In genomic region chr1:189656628-189657027, GRCh38 we compare ENCODE assay signal across 32 cellular contexts.
"Had no signal": no experiment of that assay in that cellular context is flagged by ENCODE, and none has a peak within 500 bp of the region (broad histone marks: within the 10 kb centered on the region; RNA-seq: fewer than 3 reads in every experiment).

No MANE protein-coding gene starts in this region.

- H3K4me1 ChIP-seq: adrenal gland, body of pancreas, colonic mucosa had no signal

- H3K27ac ChIP-seq: adrenal gland, body of pancreas, cardiac muscle cell, colonic mucosa, WERI-Rb-1 had no signal

- H3K27ac Mint-ChIP-seq: activated B cell treated with CpG ODN at 0.5 μM for 24 hours; activated CD8-positive, alpha-beta T cell treated with anti-CD3 and anti-CD28 coated beads for 36 hours; activated naive CD4-positive, alpha-beta T cell treated with anti-CD3 and anti-CD28 coated beads for 36 hours; activated naive CD4-positive, alpha-beta T cell treated with anti-CD3 and anti-CD28 coated beads, Interleukin-2, amount 50 U/mL, for 24 hours; activated naive CD8-positive, alpha-beta T cell treated with anti-CD3 and anti-CD28 coated beads for 36 hours; activated naive CD8-positive, alpha-beta T cell treated with anti-CD3 and anti-CD28 coated beads, Interleukin-2, amount 50 U/mL, for 24 hours; activated T-helper 1 cell treated with anti-CD3 and anti-CD28 coated beads, Interleukin-12 subunit alpha, Interleukin-12 subunit beta, Interleukin-2, Interleukin-4 antibody, amounts not matched to agents 30 ng/mL and 10 ng/mL and 1 ng/mL, durations not matched to agents 14 hours and 24 hours and 36 hours; activated T-helper 2 cell treated with anti-CD3 and anti-CD28 coated beads, Interferon-gamma antibody, Interleukin-2, Interleukin-4, amounts not matched to agents 10 μg/mL and 5 μg/mL and 100 μg/mL, durations not matched to agents 14 hours and 24 hours and 36 hours; T-helper 17 cell; T-helper 2 cell treated with Interferon-gamma antibody and Interleukin-4, amounts not matched to agents 5 μg/mL and 100 μg/mL, for 36 hours had no signal

- H3K9me3 ChIP-seq: adrenal gland, body of pancreas, colonic mucosa had no signal

- H3K4me3 ChIP-seq: adrenal gland, body of pancreas, cardiac muscle cell, colonic mucosa had no signal

- H3K27me3 Mint-ChIP-seq: activated B cell treated with CpG ODN at 0.5 μM for 24 hours; activated CD8-positive, alpha-beta T cell treated with anti-CD3 and anti-CD28 coated beads for 36 hours; activated naive CD4-positive, alpha-beta T cell treated with anti-CD3 and anti-CD28 coated beads, Interleukin-2, amount 50 U/mL, for 24 hours; activated naive CD8-positive, alpha-beta T cell treated with anti-CD3 and anti-CD28 coated beads for 36 hours; activated naive CD8-positive, alpha-beta T cell treated with anti-CD3 and anti-CD28 coated beads, Interleukin-2, amount 50 U/mL, for 24 hours; T-helper 17 cell had no signal

- H3K4me3 Mint-ChIP-seq: activated B cell treated with CpG ODN at 0.5 μM for 24 hours; activated CD8-positive, alpha-beta T cell treated with anti-CD3 and anti-CD28 coated beads for 36 hours; activated naive CD4-positive, alpha-beta T cell treated with anti-CD3 and anti-CD28 coated beads for 36 hours; activated naive CD4-positive, alpha-beta T cell treated with anti-CD3 and anti-CD28 coated beads, Interleukin-2, amount 50 U/mL, for 24 hours; activated naive CD8-positive, alpha-beta T cell treated with anti-CD3 and anti-CD28 coated beads for 36 hours; activated naive CD8-positive, alpha-beta T cell treated with anti-CD3 and anti-CD28 coated beads, Interleukin-2, amount 50 U/mL, for 24 hours; activated T-helper 1 cell treated with anti-CD3 and anti-CD28 coated beads, Interleukin-12 subunit alpha, Interleukin-12 subunit beta, Interleukin-2, Interleukin-4 antibody, amounts not matched to agents 30 ng/mL and 10 ng/mL and 1 ng/mL, durations not matched to agents 14 hours and 24 hours and 36 hours; T-helper 17 cell; T-helper 2 cell treated with Interferon-gamma antibody and Interleukin-4, amounts not matched to agents 5 μg/mL and 100 μg/mL, for 36 hours had no signal

- H3K36me3 Mint-ChIP-seq: activated naive CD4-positive, alpha-beta T cell treated with anti-CD3 and anti-CD28 coated beads, Interleukin-2, amount 50 U/mL, for 24 hours; activated naive CD8-positive, alpha-beta T cell treated with anti-CD3 and anti-CD28 coated beads for 36 hours had no signal

- DNase-seq: activated B cell treated with CpG ODN at 0.5 μM for 24 hours; activated CD4-positive, alpha-beta T cell treated with anti-CD3 and anti-CD28 coated beads for 48 hours; activated CD4-positive, alpha-beta T cell treated with anti-CD3 and anti-CD28 coated beads, Interleukin-2, amount 50 U/mL, for 1 hour; activated CD4-positive, alpha-beta T cell treated with anti-CD3 and anti-CD28 coated beads, Interleukin-2, amount 50 U/mL, for 48 hours; activated CD8-positive, alpha-beta memory T cell treated with anti-CD3 and anti-CD28 coated beads for 24 hours; activated CD8-positive, alpha-beta T cell treated with anti-CD3 and anti-CD28 coated beads for 36 hours; activated effector memory CD4-positive, alpha-beta T cell treated with anti-CD3 and anti-CD28 coated beads, Interleukin-2, amount 50 U/mL, for 16 hours; activated naive CD4-positive, alpha-beta T cell treated with anti-CD3 and anti-CD28 coated beads for 36 hours; activated naive CD8-positive, alpha-beta T cell treated with anti-CD3 and anti-CD28 coated beads for 36 hours; activated naive CD8-positive, alpha-beta T cell treated with anti-CD3 and anti-CD28 coated beads, Interleukin-2, amount 50 U/mL, for 24 hours; activated T-cell treated with anti-CD3 and anti-CD28 coated beads, Interleukin-2, amount 50 U/mL, for 1 hour; activated T-cell treated with anti-CD3 and anti-CD28 coated beads, Interleukin-2, amount 50 U/mL, for 48 hours; adrenal gland; amygdala; aorta; body of pancreas; central memory CD4-positive, alpha-beta T cell; cerebellar nuclear complex; colonic mucosa; effector CD8-positive, alpha-beta T cell; foreskin fibroblast; head of caudate nucleus; T-helper 17 cell; T1000; WERI-Rb-1 had no signal

- H3K36me3 ChIP-seq: adrenal gland, cardiac muscle cell, colonic mucosa, WERI-Rb-1 had no signal

- ATAC-seq: activated CD4-positive, CD25-positive, alpha-beta regulatory T cell treated with anti-CD3 and anti-CD28 coated beads, Interleukin-2, amount 50 U/mL, for 24 hours; activated CD8-positive, alpha-beta T cell treated with anti-CD3 and anti-CD28 coated beads for 36 hours; activated naive CD8-positive, alpha-beta T cell treated with anti-CD3 and anti-CD28 coated beads, Interleukin-2, amount 50 U/mL, for 24 hours; body of pancreas; esophagus mucosa; T-helper 17 cell had no signal

- H3K27me3 ChIP-seq: adrenal gland, body of pancreas, cardiac muscle cell, colonic mucosa had no signal

- H3K4me1 Mint-ChIP-seq: activated B cell treated with CpG ODN at 0.5 μM for 24 hours; activated naive CD4-positive, alpha-beta T cell treated with anti-CD3 and anti-CD28 coated beads, Interleukin-2, amount 50 U/mL, for 24 hours; activated naive CD8-positive, alpha-beta T cell treated with anti-CD3 and anti-CD28 coated beads for 36 hours; activated naive CD8-positive, alpha-beta T cell treated with anti-CD3 and anti-CD28 coated beads, Interleukin-2, amount 50 U/mL, for 24 hours; T-helper 17 cell had no signal
